In the genomic region with DNA sequence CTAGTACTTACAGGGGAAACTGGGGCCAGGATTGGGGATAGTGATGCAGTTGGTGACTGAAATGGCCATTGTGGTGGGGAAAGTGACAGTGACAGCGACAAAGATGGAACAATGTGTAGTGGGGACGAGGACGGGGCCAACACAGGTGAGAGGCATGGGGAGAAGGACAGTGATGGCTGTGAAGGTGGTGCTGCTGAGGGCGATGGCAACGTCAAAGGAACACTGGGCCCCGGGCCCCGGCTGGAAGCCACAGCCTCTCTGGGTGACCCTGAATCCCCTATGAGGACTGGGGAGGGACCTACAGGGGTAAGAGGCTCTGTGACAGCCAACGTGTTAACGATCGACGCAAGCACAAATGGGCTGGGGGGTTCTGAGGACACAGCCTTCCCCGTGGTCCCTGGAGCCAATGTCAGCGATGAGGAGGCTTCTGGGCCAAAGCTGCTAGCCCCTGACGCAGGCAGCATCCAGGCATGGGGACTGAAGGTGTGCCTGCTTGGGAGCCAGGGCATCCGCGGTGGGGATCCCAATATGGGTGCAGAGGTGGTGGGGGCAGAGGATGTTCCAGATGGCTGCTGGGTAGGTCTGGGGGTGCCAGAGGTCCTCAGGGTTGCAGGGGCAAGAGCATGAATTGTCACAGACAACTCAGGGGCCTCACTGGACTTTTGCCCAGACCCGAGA, we compare ENCODE assay signal across 17 cellular contexts. TPM values are rescaled to one million over a fixed set of nuclear protein-coding genes. Genes with fewer than 3 reads are reported as not detected.
"Had no signal": no experiment of that assay in that cellular context is flagged by ENCODE, and none has a peak within 500 bp of the region (broad histone marks: within the 10 kb centered on the region; RNA-seq: fewer than 3 reads in every experiment).

No MANE protein-coding gene starts in this region.

- FAIRE-seq: pancreas had no signal

- H3K4me3 ChIP-seq: pancreas, thoracic aorta had no signal

- H3K27ac Mint-ChIP-seq: activated CD4-positive, alpha-beta T cell treated with anti-CD3 and anti-CD28 coated beads for 36 hours; activated CD8-positive, alpha-beta T cell treated with anti-CD3 and anti-CD28 coated beads, Interleukin-2, amount 10 ng/mL, durations not matched to agents 7 days and 5 days; immature natural killer cell; nephron progenitor cell; stimulated activated naive CD8-positive, alpha-beta T cell treated with anti-CD3 and anti-CD28 coated beads, Interleukin-15, amount 100 ng/mL, for 72 hours had no signal

- H3K4me3 Mint-ChIP-seq: activated CD4-positive, alpha-beta T cell treated with anti-CD3 and anti-CD28 coated beads for 36 hours; activated CD8-positive, alpha-beta T cell treated with anti-CD3 and anti-CD28 coated beads, Interleukin-2, amount 10 ng/mL, durations not matched to agents 7 days and 5 days; immature natural killer cell; nephron progenitor cell; stimulated activated naive CD8-positive, alpha-beta T cell treated with anti-CD3 and anti-CD28 coated beads, Interleukin-15, amount 100 ng/mL, for 72 hours had no signal

- H3K27me3 ChIP-seq: pancreas had no signal

- H3K36me3 ChIP-seq: brain microvascular endothelial cell, pancreas, thoracic aorta had no signal

- H3K4me1 Mint-ChIP-seq: activated CD4-positive, alpha-beta T cell treated with anti-CD3 and anti-CD28 coated beads for 36 hours; immature natural killer cell; stimulated activated naive CD8-positive, alpha-beta T cell treated with anti-CD3 and anti-CD28 coated beads, Interleukin-15, amount 100 ng/mL, for 72 hours had no signal

- H3K36me3 Mint-ChIP-seq: activated naive CD4-positive, alpha-beta T cell treated with anti-CD3 and anti-CD28 coated beads, Interleukin-2, amount 50 U/mL, for 72 hours; immature natural killer cell had no signal

- DNase-seq: activated CD4-positive, alpha-beta T cell treated with anti-CD3 and anti-CD28 coated beads for 36 hours; activated CD8-positive, alpha-beta T cell treated with anti-CD3 and anti-CD28 coated beads, Interleukin-2, amount 10 ng/mL, durations not matched to agents 7 days and 5 days; brain microvascular endothelial cell; cerebellar nuclear complex; dermis blood vessel endothelial cell; immature natural killer cell; nephron progenitor cell; retina; stimulated activated CD4-positive, alpha-beta T cell treated with anti-CD3 and anti-CD28 coated beads, Interleukin-15, amount 100 ng/mL, for 24 hours; stimulated activated CD4-positive, alpha-beta T cell treated with anti-CD3 and anti-CD28 coated beads, Interleukin-4, amount 100 ng/mL, for 24 hours; stimulated activated naive CD8-positive, alpha-beta T cell treated with anti-CD3 and anti-CD28 coated beads, Interleukin-15, amount 100 ng/mL, for 72 hours; T-helper 9 cell had no signal

- H3K9me3 ChIP-seq: pancreas, thoracic aorta had no signal

- H3K27ac ChIP-seq: brain microvascular endothelial cell, pancreas, thoracic aorta had no signal

- ATAC-seq: activated CD4-positive, alpha-beta T cell treated with anti-CD3 and anti-CD28 coated beads for 36 hours; activated CD8-positive, alpha-beta T cell treated with anti-CD3 and anti-CD28 coated beads, Interleukin-2, amount 10 ng/mL, durations not matched to agents 7 days and 5 days; activated naive CD4-positive, alpha-beta T cell treated with anti-CD3 and anti-CD28 coated beads, Interleukin-2, amount 50 U/mL, for 72 hours; left colon; pancreas; stimulated activated naive CD8-positive, alpha-beta T cell treated with anti-CD3 and anti-CD28 coated beads, Interleukin-15, amount 100 ng/mL, for 72 hours had no signal

- H3K4me1 ChIP-seq: pancreas had no signal

- H3K9me3 Mint-ChIP-seq: activated naive CD4-positive, alpha-beta T cell treated with anti-CD3 and anti-CD28 coated beads, Interleukin-2, amount 50 U/mL, for 72 hours; immature natural killer cell; nephron progenitor cell; stimulated activated naive CD8-positive, alpha-beta T cell treated with anti-CD3 and anti-CD28 coated beads, Interleukin-15, amount 100 ng/mL, for 72 hours had no signal

RNA-seq across cellular contexts. Expression of a gene that starts 25.2 kb away (rescaled TPM):
- total RNA-seq: activated CD4-positive, alpha-beta T cell treated with anti-CD3 and anti-CD28 coated beads for 36 hours; activated CD8-positive, alpha-beta T cell treated with anti-CD3 and anti-CD28 coated beads, Interleukin-2, amount 10 ng/mL, durations not matched to agents 7 days and 5 days; dermis blood vessel endothelial cell; left colon; pancreas had no signal
- polyA plus RNA-seq: esophagus, immature natural killer cell, pancreas had no signal

RNA-seq across cellular contexts. Expression of a gene that starts 49.7 kb away (rescaled TPM):
- total RNA-seq: activated CD4-positive, alpha-beta T cell treated with anti-CD3 and anti-CD28 coated beads for 36 hours; activated CD8-positive, alpha-beta T cell treated with anti-CD3 and anti-CD28 coated beads, Interleukin-2, amount 10 ng/mL, durations not matched to agents 7 days and 5 days; dermis blood vessel endothelial cell; left colon; thoracic aorta had no signal
- polyA plus RNA-seq: esophagus, immature natural killer cell, pancreas had no signal
